ENCODE assay signal across 9 cellular contexts in the genomic region with DNA sequence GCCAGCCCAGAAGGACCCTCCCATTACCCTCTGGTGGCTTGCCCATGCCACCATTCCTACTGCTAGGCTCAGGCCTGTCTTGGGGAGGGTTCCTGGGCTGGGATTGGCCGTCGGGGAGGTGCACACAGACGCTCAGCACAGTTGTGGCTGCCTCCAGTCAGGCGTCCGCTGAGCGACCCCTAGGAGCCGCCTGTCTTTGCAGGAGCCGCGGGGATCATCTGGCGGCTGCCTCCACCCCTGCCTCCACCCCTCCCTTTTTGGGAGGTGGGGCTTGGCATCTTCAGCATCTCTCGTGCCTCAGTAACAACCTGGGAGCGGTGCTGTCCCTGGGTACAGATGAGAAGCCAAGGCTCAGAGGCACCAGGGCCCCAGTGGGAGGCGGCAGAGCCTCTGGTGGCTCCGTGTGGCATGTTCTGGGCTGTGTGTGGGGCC. TPM values are rescaled to one million over a fixed set of nuclear protein-coding genes. Genes with fewer than 3 reads are reported as not detected.
DNase-seq lines count a peak whose midpoint lies in the region; ATAC-seq and TF ChIP-seq lines count a peak whose summit lies in the region.
"Had no signal": no experiment of that assay in that cellular context is flagged by ENCODE, and none has a peak within 500 bp of the region (broad histone marks: within the 10 kb centered on the region; RNA-seq: fewer than 3 reads in every experiment).

No MANE protein-coding gene starts in this region.

- H3K27me3 ChIP-seq in GM23248 (replicated peaks; ENCODE audit: insufficient read depth), result no peaks in the 10 kb centered on the region
- H3K27me3 ChIP-seq in RWPE2 (ENCODE audit: insufficient read depth, poor library complexity, severe bottlenecking), result no peaks in the 10 kb centered on the region
- no peaks in the 10 kb centered on the region for H3K27me3 ChIP-seq in foreskin keratinocyte

- 14% methylated on average over 13 to 14 of the region's 14 CpGs for WGBS in GM23248 (ENCODE audit: low coverage in 1 of 2, low lambda C conversion rate in 2 of 2, missing lambda C conversion rate in 2 of 2), 2 experiments

- ATAC-seq in RWPE2 (ENCODE audit: low read depth) (peak; percentile 46), foreskin keratinocyte (peak; percentile 37), HG02885 (IDR thresholded peaks at IDR 0.05; ENCODE audit: poor library complexity, unreplicated experiment) (no peak)

- TF ChIP-seq CTCF in RWPE2 (IDR thresholded peaks at IDR 0.05; ENCODE audit: poor library complexity, severe bottlenecking) (peak; percentile 23), foreskin keratinocyte (conservative IDR thresholded peaks at IDR 0.05) (peak; percentile 21)

- in situ Hi-C loops in GM23248 (cut with MboI), result no loop called here

- H3K9ac ChIP-seq in GM23248, result peak overlapping the region; percentile 82

- H3K9me3 ChIP-seq in GM23248 (ENCODE audit: low read depth), result no peaks in the 10 kb centered on the region
- H3K9me3 ChIP-seq in RWPE2 (ENCODE audit: severe bottlenecking), result no peaks in the 10 kb centered on the region

- H3K4me1 ChIP-seq in GM23248 (ENCODE audit: insufficient read depth) (peaks cover 27% of the 10 kb centered on the region), RWPE2 (ENCODE audit: insufficient read depth, poor library complexity, severe bottlenecking) (peaks cover 41% of the 10 kb centered on the region), foreskin keratinocyte (peaks cover 10% of the 10 kb centered on the region)

- DNase-seq in GM23248 (peak; percentile 61), RWPE2 (ENCODE audit: low spot score) (no peak), foreskin keratinocyte (no peak), NCI-H187 treated with DMSO at 0.1 percent for 48 hours (lab: John Stamatoyannopoulos, UW) (no peak), Ammon's horn (ENCODE audit: low spot score) (no peak)
- DNase-seq in activated CD4-positive, CD25-positive, alpha-beta regulatory T cell treated with anti-CD3 and anti-CD28 coated beads, Interleukin-2, amount 50 U/mL, for 72 hours, result no peak
- DNase-seq: activated B cell treated with CpG ODN at 0.5 μM for 24 hours had no signal

- H3K36me3 ChIP-seq in GM23248 (ENCODE audit: low read depth) (no peaks in the 10 kb centered on the region), RWPE2 (ENCODE audit: low read depth) (no peaks in the 10 kb centered on the region; the same call in 1 of the 2 replicates)

- no peaks in the 10 kb centered on the region for H3K9me2 ChIP-seq in GM23248 (ENCODE audit: insufficient read depth)

- H2AFZ ChIP-seq in GM23248, result no peak overlapping the region

- no peak overlapping the region for H3K4me3 ChIP-seq in GM23248
- H3K4me3 ChIP-seq in RWPE2 (ENCODE audit: severe bottlenecking), result no peak overlapping the region
- H3K4me3 ChIP-seq in skin epidermis, result no peak overlapping the region

- no peaks in the 10 kb centered on the region; the same call in 1 of the 2 replicates for H4K20me1 ChIP-seq in GM23248 (ENCODE audit: insufficient read depth)

- peaks cover 90% of the 10 kb centered on the region for H3K79me2 ChIP-seq in GM23248 (ENCODE audit: insufficient read depth)

- peaks cover 5% of the 10 kb centered on the region; the same call in 1 of the 2 replicates for H3F3A ChIP-seq in GM23248 (ENCODE audit: insufficient read depth)

- peak overlapping the region; percentile 94 for H3K27ac ChIP-seq in GM23248
- H3K27ac ChIP-seq in RWPE2 (ENCODE audit: poor library complexity, severe bottlenecking), result peak overlapping the region; percentile 87
- H3K27ac ChIP-seq in foreskin keratinocyte, result no peak overlapping the region
- peak overlapping the region in 20 of 21 experiments; percentile 52 to 93 (median 83) for H3K27ac ChIP-seq in skin epidermis

- H3K4me2 ChIP-seq in GM23248 (ENCODE audit: unreplicated experiment), result peak overlapping the region; percentile 69

RNA-seq across cellular contexts. Expression of a gene that starts 39.6 kb away (rescaled TPM):
- total RNA-seq in GM23248 (2014; rRNA removed; shearing (Covaris generic)), result 26.1 and 34.8 TPM in 2 replicates
- polyA plus RNA-seq in GM23248 (2016; fragmentation: Nextera tagmentation; extraction: Ambion mirVana) (3.5 and 3.9 TPM in 2 replicates), foreskin keratinocyte (16.5 and 18.3 TPM in 2 replicates)
- 24.1 and 25.2 TPM in 2 replicates for total RNA-seq in foreskin keratinocyte
